ENCODE assay signal across 9 cellular contexts in the genomic region with DNA sequence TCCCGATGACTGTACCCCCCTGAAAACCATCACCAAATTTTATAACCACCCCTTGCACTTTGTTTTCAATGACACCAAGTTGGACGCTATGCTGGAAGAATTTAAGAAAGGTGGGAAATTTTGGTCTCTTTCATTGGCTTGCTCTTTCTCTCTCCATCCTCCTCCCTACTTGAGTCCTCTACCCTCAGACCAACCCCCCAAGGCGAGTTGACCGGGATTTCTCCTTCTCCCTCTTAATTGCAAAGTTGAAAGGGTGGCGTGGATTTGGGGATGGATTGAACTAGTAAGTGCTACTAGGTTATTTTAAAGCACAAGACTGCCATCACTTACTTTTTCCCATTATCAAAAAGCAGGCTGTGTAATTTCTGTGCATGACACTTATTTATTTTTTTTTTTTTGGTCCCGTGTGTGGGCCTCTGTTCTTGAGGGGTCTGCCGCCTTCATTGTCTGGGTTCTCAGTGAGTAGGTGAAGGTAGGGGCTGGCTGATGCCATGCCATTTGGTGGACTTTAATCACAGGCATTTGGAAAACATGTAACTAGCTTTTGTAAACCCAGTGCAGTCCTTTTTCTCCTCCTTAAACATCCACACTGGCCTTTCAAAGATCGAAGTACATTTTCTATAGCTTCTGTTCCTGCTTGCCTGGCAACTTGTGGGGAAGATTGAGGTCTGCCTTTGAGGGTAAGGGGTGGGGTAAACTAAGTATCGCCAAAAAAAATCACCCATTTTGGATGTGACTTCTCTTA. TPM values are rescaled to one million over a fixed set of nuclear protein-coding genes. Genes with fewer than 3 reads are reported as not detected.
DNase-seq lines count a peak whose midpoint lies in the region; ATAC-seq lines count a peak whose summit lies in the region.
"Had no signal": no experiment of that assay in that cellular context is flagged by ENCODE, and none has a peak within 500 bp of the region (broad histone marks: within the 10 kb centered on the region; RNA-seq: fewer than 3 reads in every experiment).

No MANE protein-coding gene starts in this region.

- H4K91ac ChIP-seq in trophoblast cell (ENCODE audit: low read depth, low read length): no peak overlapping the region

- H2BK5ac ChIP-seq in trophoblast cell (ENCODE audit: low read depth, low read length, poor library complexity): no peak overlapping the region

- H3K79me1 ChIP-seq in trophoblast cell (ENCODE audit: low read length): peaks cover 6% of the 10 kb centered on the region

- H3K4me3 ChIP-seq in esophagus (ENCODE audit: low read depth in 1 of 2, low read length in 2 of 2): peak overlapping the region; percentile 64 to 99
- no peak overlapping the region for H3K4me3 ChIP-seq in trophoblast cell (ENCODE audit: low read depth, low read length)
- H3K4me3 ChIP-seq: SK-N-MC had no signal

- H2BK120ac ChIP-seq in trophoblast cell (ENCODE audit: insufficient read depth, low read length, poor library complexity): no peak overlapping the region

- intact Hi-C loops in posterior vena cava (cut with DNase I): loop anchor here (5.0 to 10.0 kb wide), 3 partner anchors 152 to 332 kb away; partner anchors contain the start of gene RPEL1 (in 1 of the 2)

- no peak overlapping the region for H3K23ac ChIP-seq in trophoblast cell (ENCODE audit: low read length)

- H3K4me2 ChIP-seq in trophoblast cell (ENCODE audit: low read length): peak overlapping the region; percentile 89

- 49 to 53% methylated on average over 9 of the region's 9 CpGs for WGBS in esophagus, 2 donors
- WGBS in trophoblast cell (ENCODE audit: extremely low coverage, insufficient coverage, insufficient read length): no CpG with 5 or more reads among the region's 9 CpGs

- no peak overlapping the region for H2AFZ ChIP-seq in trophoblast cell (ENCODE audit: insufficient read depth, low read length, poor library complexity)

- H3K9me3 ChIP-seq in esophagus (ENCODE audit: control insufficient read depth in 2 of 2, insufficient read depth in 1 of 2, low read depth in 1 of 2, low read length in 1 of 2): no peaks in the 10 kb centered on the region
- H3K9me3 ChIP-seq in trophoblast cell (ENCODE audit: insufficient read depth, low read depth, low read length): peaks cover 5% of the 10 kb centered on the region

- H3K27me3 ChIP-seq in esophagus (ENCODE audit: control insufficient read depth in 1 of 2, insufficient read depth in 2 of 2, low read length in 2 of 2) (no peaks in the 10 kb centered on the region), trophoblast cell (ENCODE audit: insufficient read depth, low read length) (peaks cover 16% of the 10 kb centered on the region)

- H2BK12ac ChIP-seq in trophoblast cell (ENCODE audit: low read length): no peak overlapping the region

- no peak overlapping the region for H4K8ac ChIP-seq in trophoblast cell (ENCODE audit: low read depth, low read length)

- peaks cover 8% of the 10 kb centered on the region in 2 donors for H3K4me1 ChIP-seq in esophagus (ENCODE audit: control insufficient read depth in 2 of 2, insufficient read depth in 2 of 2, low read length in 1 of 2)
- H3K4me1 ChIP-seq in trophoblast cell (ENCODE audit: control insufficient read depth in 1 of 2, insufficient read depth in 2 of 2, low read length in 2 of 2): peaks cover 9 to 10% of the 10 kb centered on the region in 2 experiments

- no peak overlapping the region for H3K4ac ChIP-seq in trophoblast cell (ENCODE audit: low read depth, low read length)

- no peak overlapping the region for H2AK5ac ChIP-seq in trophoblast cell (ENCODE audit: low read length)

- H3K14ac ChIP-seq in trophoblast cell (ENCODE audit: low read length): no peak overlapping the region

- no peak overlapping the region for H4K12ac ChIP-seq in trophoblast cell (ENCODE audit: low read depth, low read length)

- H3K27ac ChIP-seq in esophagus (ENCODE audit: low read depth in 2 of 2, low read length in 1 of 2): no peak overlapping the region
- no peak overlapping the region for H3K27ac ChIP-seq in trophoblast cell (ENCODE audit: low read depth, low read length)
- H3K27ac ChIP-seq: SK-N-MC had no signal

- peak; percentile 21 for DNase-seq in EH (ENCODE audit: low read depth)
- DNase-seq in OCI-M1 (lab: John Stamatoyannopoulos, UW): peak; percentile 41
- DNase-seq in trophoblast cell: no peak
- no peak for DNase-seq in globus pallidus (ENCODE audit: low spot score)
- DNase-seq in activated CD8-positive, alpha-beta memory T cell treated with anti-CD3 and anti-CD28 coated beads, Interleukin-2, amount 50 U/mL, for 4 hours: no peak
- DNase-seq in posterior vena cava (ENCODE audit: low spot score): no peak

- peaks cover 3% of the 10 kb centered on the region for H3K79me2 ChIP-seq in trophoblast cell (ENCODE audit: control insufficient read depth, insufficient read depth, low read length, poor library complexity)

- H3K36me3 ChIP-seq in esophagus (ENCODE audit: control insufficient read depth in 2 of 2, insufficient read depth in 2 of 2, low read length in 1 of 2): no peaks in the 10 kb centered on the region
- no peaks in the 10 kb centered on the region for H3K36me3 ChIP-seq in trophoblast cell (ENCODE audit: control insufficient read depth in 1 of 2, insufficient read depth in 2 of 2, low read length in 2 of 2)

- no peak overlapping the region for H3K18ac ChIP-seq in trophoblast cell (ENCODE audit: low read length)

- no peak for ATAC-seq in GM18868 (IDR thresholded peaks at IDR 0.05; ENCODE audit: unreplicated experiment)

- no peak overlapping the region for H3K9ac ChIP-seq in trophoblast cell (ENCODE audit: low read length)

RNA-seq across cellular contexts. Expression of gene CNNM2, which starts 2.1 kb away (rescaled TPM):
- 1 to 10 TPM in 1 of 2 donors, under 1 TPM in 1; 0.88 to 1.1 TPM for polyA plus RNA-seq in esophagus
- 15.2 and 16.5 TPM in 2 replicates for polyA plus RNA-seq in trophoblast cell (2013)
- total RNA-seq in posterior vena cava: 10 to 100 TPM in 1 of 2 donors, 1 to 10 TPM in 1; 7.3 to 10.1 TPM

RNA-seq across cellular contexts. Expression of gene AS3MT, which starts 50.9 kb away (rescaled TPM):
- polyA plus RNA-seq in esophagus: 1 to 10 TPM; 2.0 to 2.8 TPM
- 5.2 and 5.6 TPM in 2 replicates for polyA plus RNA-seq in trophoblast cell (2013)
- 1 to 10 TPM in 1 of 2 donors, under 1 TPM in 1; 0.65 to 1.2 TPM for total RNA-seq in posterior vena cava

Comparison
In these comparisons a context has a peak if more than half of its experiments do, and no peak if none do; other contexts are left out.
1. DNase-seq: peak in EH (single experiment) and OCI-M1 (single experiment); none in trophoblast cell (0 of 2), globus pallidus (single experiment), activated CD8-positive, alpha-beta memory T cell treated with anti-CD3 and anti-CD28 coated beads, Interleukin-2, amount 50 U/mL, for 4 hours (single experiment) and posterior vena cava (single experiment).